9 cellular contexts compared by ENCODE assay signal in the genomic region with DNA sequence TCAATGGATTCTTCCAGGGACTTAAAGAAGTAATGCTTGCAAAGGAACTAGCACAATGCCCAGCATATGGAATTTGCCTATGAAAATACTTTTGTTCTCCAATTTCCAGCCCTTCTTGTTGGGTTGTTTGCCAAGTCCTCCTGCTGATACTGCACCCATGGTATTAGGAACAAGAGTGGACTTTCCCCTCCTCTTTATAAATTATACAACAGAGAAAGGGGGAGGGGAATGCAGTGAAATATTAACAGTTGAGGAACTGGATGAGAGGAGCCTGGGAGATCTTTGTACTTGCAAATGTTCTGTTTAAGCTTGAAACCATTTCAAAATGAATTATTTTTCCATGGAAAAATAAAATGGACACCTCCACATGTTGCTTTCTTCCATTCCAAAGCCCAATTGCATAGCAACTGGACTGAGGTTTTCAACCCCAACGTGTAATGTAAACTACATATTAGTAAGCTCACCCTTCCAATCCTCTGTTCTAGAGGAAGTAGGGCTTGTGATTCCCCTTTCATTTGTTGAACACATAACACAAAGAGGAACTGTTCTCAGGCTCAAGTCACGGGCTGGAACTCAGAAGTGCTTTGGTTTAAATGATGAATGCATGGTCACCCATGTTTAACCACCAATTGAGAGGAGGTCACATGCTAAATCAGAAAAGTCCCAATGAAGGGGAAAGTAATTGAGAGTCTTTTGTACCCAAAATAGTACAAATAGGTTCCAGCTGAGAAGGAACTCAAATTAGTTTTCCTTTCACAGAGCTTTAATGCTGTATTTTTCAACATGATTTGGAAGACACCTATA.
DNase-seq lines count a peak whose midpoint lies in the region; ATAC-seq lines count a peak whose summit lies in the region.
"Had no signal": no experiment of that assay in that cellular context is flagged by ENCODE, and none has a peak within 500 bp of the region (broad histone marks: within the 10 kb centered on the region; RNA-seq: fewer than 3 reads in every experiment).

No MANE protein-coding gene starts in this region.

- intact Hi-C loops in naive thymus-derived CD4-positive, alpha-beta T cell (cut with micrococcal nuclease): no loop called here
- intact Hi-C loops in activated CD4-positive, alpha-beta memory T cell treated with anti-CD3 and anti-CD28 coated beads for 36 hours (cut with micrococcal nuclease): no loop called here

- H3K4me1 Mint-ChIP-seq in naive thymus-derived CD4-positive, alpha-beta T cell: peaks cover 0 to 4% (median 0%) of the 10 kb centered on the region in 7 donors
- no peaks in the 10 kb centered on the region for H3K4me1 Mint-ChIP-seq in activated CD4-positive, alpha-beta memory T cell treated with anti-CD3 and anti-CD28 coated beads for 36 hours (ENCODE audit: low read depth)

- no peaks in the 10 kb centered on the region for H3K27me3 ChIP-seq in naive thymus-derived CD4-positive, alpha-beta T cell (ENCODE audit: control insufficient read depth in 2 of 2, insufficient read depth in 2 of 2, low read length in 2 of 2)
- H3K27me3 ChIP-seq: heart left ventricle had no signal

- no peaks in the 10 kb centered on the region for H3K36me3 ChIP-seq in naive thymus-derived CD4-positive, alpha-beta T cell (ENCODE audit: control insufficient read depth in 2 of 3, insufficient read depth in 3 of 3, low read length in 3 of 3)
- H3K36me3 ChIP-seq: heart left ventricle had no signal

- no peak overlapping the region for H3K4me3 ChIP-seq in naive thymus-derived CD4-positive, alpha-beta T cell (ENCODE audit: low read length)
- H3K4me3 ChIP-seq: heart left ventricle had no signal

- POLR2A ChIA-PET in naive thymus-derived CD4-positive, alpha-beta T cell (lab: Charles Lee): no interaction called here
- POLR2A ChIA-PET in activated CD4-positive, alpha-beta memory T cell treated with anti-CD3 and anti-CD28 coated beads for 36 hours (lab: Charles Lee): no interaction called here

- peaks cover 0 to 5% (median 4%) of the 10 kb centered on the region in 5 donors for H3K27me3 Mint-ChIP-seq in naive thymus-derived CD4-positive, alpha-beta T cell
- no peaks in the 10 kb centered on the region for H3K27me3 Mint-ChIP-seq in activated CD4-positive, alpha-beta memory T cell treated with anti-CD3 and anti-CD28 coated beads for 36 hours

- CTCF ChIA-PET in naive thymus-derived CD4-positive, alpha-beta T cell (lab: Charles Lee): no interaction called here
- CTCF ChIA-PET in activated CD4-positive, alpha-beta memory T cell treated with anti-CD3 and anti-CD28 coated beads for 36 hours (lab: Charles Lee): no interaction called here

- no peaks in the 10 kb centered on the region for H3K36me3 Mint-ChIP-seq in naive thymus-derived CD4-positive, alpha-beta T cell
- no peaks in the 10 kb centered on the region for H3K36me3 Mint-ChIP-seq in activated CD4-positive, alpha-beta memory T cell treated with anti-CD3 and anti-CD28 coated beads for 36 hours

- no peak overlapping the region for H3K27ac ChIP-seq in naive thymus-derived CD4-positive, alpha-beta T cell (ENCODE audit: low read depth, low read length)

- no peak overlapping the region for H3K27ac Mint-ChIP-seq in naive thymus-derived CD4-positive, alpha-beta T cell
- no peak overlapping the region for H3K27ac Mint-ChIP-seq in activated CD4-positive, alpha-beta memory T cell treated with anti-CD3 and anti-CD28 coated beads for 36 hours

- H3K4me3 Mint-ChIP-seq in naive thymus-derived CD4-positive, alpha-beta T cell: no peak overlapping the region
- H3K4me3 Mint-ChIP-seq in activated CD4-positive, alpha-beta memory T cell treated with anti-CD3 and anti-CD28 coated beads for 36 hours: no peak overlapping the region

- peaks cover 0 to 3% (median 0%) of the 10 kb centered on the region in 11 donors for H3K9me3 Mint-ChIP-seq in naive thymus-derived CD4-positive, alpha-beta T cell
- H3K9me3 Mint-ChIP-seq in activated CD4-positive, alpha-beta memory T cell treated with anti-CD3 and anti-CD28 coated beads for 36 hours: no peaks in the 10 kb centered on the region

- ATAC-seq in GM18873 (IDR thresholded peaks at IDR 0.05; ENCODE audit: low FRiP score, unreplicated experiment) (peak; percentile 93), HG02840 (IDR thresholded peaks at IDR 0.05; ENCODE audit: low FRiP score, unreplicated experiment) (peak; percentile 90)
- ATAC-seq in naive thymus-derived CD4-positive, alpha-beta T cell: peak; percentile 84

- no peaks in the 10 kb centered on the region for H3K4me1 ChIP-seq in naive thymus-derived CD4-positive, alpha-beta T cell (ENCODE audit: control insufficient read depth in 2 of 2, insufficient read depth in 2 of 2, low read length in 2 of 2)

- no peaks in the 10 kb centered on the region for H3K9me3 ChIP-seq in naive thymus-derived CD4-positive, alpha-beta T cell (ENCODE audit: control insufficient read depth in 2 of 3, low read length in 3 of 3)
- H3K9me3 ChIP-seq: heart left ventricle had no signal

- DNase-seq in NOMO-1 treated with dmso at 0.1 percent for 144 hours (lab: John Stamatoyannopoulos, UW; ENCODE audit: unreplicated experiment) (peak; percentile 83), NK-92 (lab: John Stamatoyannopoulos, UW; ENCODE audit: unreplicated experiment) (no peak), NCI-H510A treated with DMSO at 0.1 percent for 48 hours (lab: John Stamatoyannopoulos, UW) (no peak), cerebellum (ENCODE audit: low spot score) (no peak)
- no peak for DNase-seq in naive thymus-derived CD4-positive, alpha-beta T cell
- no peak for DNase-seq in activated CD4-positive, alpha-beta memory T cell treated with anti-CD3 and anti-CD28 coated beads for 36 hours
- DNase-seq: heart left ventricle had no signal
